Comparison of ENCODE assay signal across 9 cellular contexts in the genomic region with DNA sequence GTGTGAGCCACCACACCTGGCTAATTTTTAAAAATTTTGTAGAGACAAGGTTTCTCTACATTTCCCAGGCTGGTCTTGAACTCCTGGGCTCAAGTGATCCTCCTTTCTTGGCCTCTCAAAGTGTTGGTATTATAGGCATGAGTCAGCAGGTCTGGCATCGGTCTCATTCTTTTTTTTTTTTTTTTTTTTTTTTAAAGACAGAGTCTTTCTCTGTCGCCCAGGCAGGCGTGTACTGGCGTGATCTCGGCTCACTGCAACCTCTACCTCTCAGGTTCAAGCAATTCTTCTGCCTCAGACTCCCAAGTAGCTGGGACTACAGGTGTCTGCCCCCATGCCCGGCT. TPM values are rescaled to one million over a fixed set of nuclear protein-coding genes. Genes with fewer than 3 reads are reported as not detected.
DNase-seq lines count a peak whose midpoint lies in the region; ATAC-seq and TF ChIP-seq lines count a peak whose summit lies in the region.
"Not testable (repeated sequence)": the region's sequence is repeated elsewhere in the genome, so short reads cannot be mapped to it uniquely, and the experiment has no call there.
"Had no signal": no experiment of that assay in that cellular context is flagged by ENCODE, and none has a peak within 500 bp of the region (broad histone marks: within the 10 kb centered on the region; RNA-seq: fewer than 3 reads in every experiment).

No MANE protein-coding gene starts in this region.

- H3K4me3 ChIP-seq in ACC112 (ENCODE audit: low read depth, low read length) (peak overlapping the region; percentile 98; the same call in 1 of the 2 replicates), NB4 (ENCODE audit: low read depth, low read length) (peak overlapping the region; percentile 93)
- H3K4me3 ChIP-seq in DND-41 (ENCODE audit: low read depth in 1 of 2, low read length in 2 of 2); epithelial cell of esophagus (ENCODE audit: low read length): not testable (repeated sequence)

- H3K9me3 Mint-ChIP-seq in activated CD8-positive, alpha-beta T cell treated with anti-CD3 and anti-CD28 coated beads for 36 hours; activated naive CD8-positive, alpha-beta T cell treated with anti-CD3 and anti-CD28 coated beads, Interleukin-2, amount 10 ng/mL, durations not matched to agents 7 days and 5 days; naive thymus-derived CD8-positive, alpha-beta T cell; stimulated activated naive CD8-positive, alpha-beta T cell treated with anti-CD3 and anti-CD28 coated beads, Interleukin-15, Interleukin-2, amounts not matched to agents 100 ng/mL and 50 ng/mL, for 24 hours: not testable (repeated sequence)

- H3K36me3 Mint-ChIP-seq in activated CD8-positive, alpha-beta T cell treated with anti-CD3 and anti-CD28 coated beads for 36 hours (ENCODE audit: low read depth), result peaks cover 48% of the 10 kb centered on the region
- peaks cover 24% of the 10 kb centered on the region for H3K36me3 Mint-ChIP-seq in activated naive CD8-positive, alpha-beta T cell treated with anti-CD3 and anti-CD28 coated beads, Interleukin-2, amount 10 ng/mL, durations not matched to agents 7 days and 5 days
- H3K36me3 Mint-ChIP-seq in naive thymus-derived CD8-positive, alpha-beta T cell, result peaks cover 0 to 56% (median 5%) of the 10 kb centered on the region in 3 donors
- peaks cover 51% of the 10 kb centered on the region for H3K36me3 Mint-ChIP-seq in stimulated activated naive CD8-positive, alpha-beta T cell treated with anti-CD3 and anti-CD28 coated beads, Interleukin-15, Interleukin-2, amounts not matched to agents 100 ng/mL and 50 ng/mL, for 24 hours (ENCODE audit: low read depth)

- TF ChIP-seq CTCF in DND-41 (IDR thresholded peaks at IDR 0.05; ENCODE audit: borderline replicate concordance, extremely low read depth, low read length, poor library complexity, severe bottlenecking); NB4 (IDR thresholded peaks at IDR 0.05; ENCODE audit: low read depth, low read length); activated CD8-positive, alpha-beta T cell treated with anti-CD3 and anti-CD28 coated beads for 36 hours (IDR thresholded peaks at IDR 0.05); epithelial cell of esophagus (IDR thresholded peaks at IDR 0.05; ENCODE audit: insufficient read depth, low read depth, low read length, missing control alignments): not testable (repeated sequence)

- H3K27ac Mint-ChIP-seq in activated CD8-positive, alpha-beta T cell treated with anti-CD3 and anti-CD28 coated beads for 36 hours, result peak overlapping the region; percentile 90
- peak overlapping the region; percentile 21 for H3K27ac Mint-ChIP-seq in activated naive CD8-positive, alpha-beta T cell treated with anti-CD3 and anti-CD28 coated beads, Interleukin-2, amount 10 ng/mL, durations not matched to agents 7 days and 5 days
- H3K27ac Mint-ChIP-seq in naive thymus-derived CD8-positive, alpha-beta T cell, result peak overlapping the region in 7 of 10 donors; percentile 31 to 98 (median 81)
- H3K27ac Mint-ChIP-seq in stimulated activated naive CD8-positive, alpha-beta T cell treated with anti-CD3 and anti-CD28 coated beads, Interleukin-15, Interleukin-2, amounts not matched to agents 100 ng/mL and 50 ng/mL, for 24 hours, result peak overlapping the region; percentile 93

- H3K27me3 Mint-ChIP-seq in activated CD8-positive, alpha-beta T cell treated with anti-CD3 and anti-CD28 coated beads for 36 hours; activated naive CD8-positive, alpha-beta T cell treated with anti-CD3 and anti-CD28 coated beads, Interleukin-2, amount 10 ng/mL, durations not matched to agents 7 days and 5 days; naive thymus-derived CD8-positive, alpha-beta T cell; stimulated activated naive CD8-positive, alpha-beta T cell treated with anti-CD3 and anti-CD28 coated beads, Interleukin-15, Interleukin-2, amounts not matched to agents 100 ng/mL and 50 ng/mL, for 24 hours: not testable (repeated sequence)

- POLR2A ChIA-PET in activated CD8-positive, alpha-beta T cell treated with anti-CD3 and anti-CD28 coated beads for 36 hours (lab: Charles Lee), result interaction anchor here (1.1 kb wide), 1 partner anchor 13 kb away, joined by 4 read pairs; no protein-coding TSS in a partner anchor
- POLR2A ChIA-PET in activated naive CD8-positive, alpha-beta T cell treated with anti-CD3 and anti-CD28 coated beads, Interleukin-2, amount 10 ng/mL, durations not matched to agents 7 days and 5 days (lab: Charles Lee), result interaction anchor here (0.6 to 2.0 kb wide), 5 partner anchors 13 to 413 kb away, joined by 4 to 12 read pairs (median 4); partner anchors contain the start of gene SLA2
- POLR2A ChIA-PET in naive thymus-derived CD8-positive, alpha-beta T cell (lab: Charles Lee), result interaction anchor here (0.7 to 7.0 kb wide), 6 partner anchors 13 to 255 kb away, joined by 4 to 65 read pairs (median 6); partner anchors contain the start of gene SLA2

- not testable (repeated sequence) for H3K4me3 Mint-ChIP-seq in activated CD8-positive, alpha-beta T cell treated with anti-CD3 and anti-CD28 coated beads for 36 hours; activated naive CD8-positive, alpha-beta T cell treated with anti-CD3 and anti-CD28 coated beads, Interleukin-2, amount 10 ng/mL, durations not matched to agents 7 days and 5 days; stimulated activated naive CD8-positive, alpha-beta T cell treated with anti-CD3 and anti-CD28 coated beads, Interleukin-15, Interleukin-2, amounts not matched to agents 100 ng/mL and 50 ng/mL, for 24 hours
- peak overlapping the region in 2 of 10 donors; percentile 15 to 96 for H3K4me3 Mint-ChIP-seq in naive thymus-derived CD8-positive, alpha-beta T cell

- peaks cover 46% of the 10 kb centered on the region for H4K20me1 ChIP-seq in DND-41 (ENCODE audit: insufficient read depth, low read length)

- peaks cover 33% of the 10 kb centered on the region for H3K79me2 ChIP-seq in ACC112 (ENCODE audit: control insufficient read depth, insufficient read depth, low read length, unreplicated experiment)
- H3K79me2 ChIP-seq in DND-41 (ENCODE audit: insufficient read depth, low read length), result peaks cover 39% of the 10 kb centered on the region

- not testable (repeated sequence) for DNase-seq in DND-41; NB4 (ENCODE audit: low read depth); activated CD8-positive, alpha-beta T cell treated with anti-CD3 and anti-CD28 coated beads for 36 hours; activated naive CD8-positive, alpha-beta T cell treated with anti-CD3 and anti-CD28 coated beads, Interleukin-2, amount 10 ng/mL, durations not matched to agents 7 days and 5 days; naive thymus-derived CD8-positive, alpha-beta T cell
- DNase-seq in epithelial cell of esophagus (ENCODE audit: low read depth), result peak; percentile 37

- H3K27ac ChIP-seq in ACC112 (ENCODE audit: low read depth, low read length), result 0 out of 2 replicates have a peak overlapping the region, but pooled peaks have one; percentile 9
- H3K27ac ChIP-seq in DND-41 (ENCODE audit: low read length), result not testable (repeated sequence)

- intact Hi-C loops in activated CD8-positive, alpha-beta T cell treated with anti-CD3 and anti-CD28 coated beads for 36 hours (cut with micrococcal nuclease), result loop anchor here (5.0 to 10.0 kb wide), 2 partner anchors 36 to 54 kb away; partner anchors contain the start of gene TGIF2

- not testable (repeated sequence) for H3K9me3 ChIP-seq in DND-41 (ENCODE audit: insufficient read depth, low read length, severe bottlenecking)

- not testable (repeated sequence) for ATAC-seq in DND-41 (ENCODE audit: insufficient read depth, low read depth); activated CD8-positive, alpha-beta T cell treated with anti-CD3 and anti-CD28 coated beads for 36 hours; activated naive CD8-positive, alpha-beta T cell treated with anti-CD3 and anti-CD28 coated beads, Interleukin-2, amount 10 ng/mL, durations not matched to agents 7 days and 5 days (ENCODE audit: low read depth); naive thymus-derived CD8-positive, alpha-beta T cell

- not testable (repeated sequence) for H2AFZ ChIP-seq in ACC112 (ENCODE audit: low read length, unreplicated experiment); DND-41 (ENCODE audit: low read depth, low read length)

- H3K27me3 ChIP-seq in ACC112 (ENCODE audit: insufficient read depth, low read length); DND-41 (ENCODE audit: insufficient read depth, low read length, poor library complexity): not testable (repeated sequence)

- 0 out of 2 replicates have a peak overlapping the region, but pooled peaks have one; percentile 85 for H3K4me2 ChIP-seq in DND-41 (ENCODE audit: insufficient read depth, low read length)

- peaks cover 27% of the 10 kb centered on the region for H3K4me1 Mint-ChIP-seq in activated CD8-positive, alpha-beta T cell treated with anti-CD3 and anti-CD28 coated beads for 36 hours (ENCODE audit: low read depth)
- peaks cover 34% of the 10 kb centered on the region for H3K4me1 Mint-ChIP-seq in activated naive CD8-positive, alpha-beta T cell treated with anti-CD3 and anti-CD28 coated beads, Interleukin-2, amount 10 ng/mL, durations not matched to agents 7 days and 5 days
- H3K4me1 Mint-ChIP-seq in naive thymus-derived CD8-positive, alpha-beta T cell, result peaks cover 20 to 50% (median 36%) of the 10 kb centered on the region in 4 donors
- peaks cover 45% of the 10 kb centered on the region for H3K4me1 Mint-ChIP-seq in stimulated activated naive CD8-positive, alpha-beta T cell treated with anti-CD3 and anti-CD28 coated beads, Interleukin-15, Interleukin-2, amounts not matched to agents 100 ng/mL and 50 ng/mL, for 24 hours (ENCODE audit: low read depth)

- not testable (repeated sequence) for H3K9ac ChIP-seq in DND-41 (ENCODE audit: low read depth, low read length)

- H3K36me3 ChIP-seq in ACC112 (ENCODE audit: insufficient read depth, low read length) (peaks cover 35% of the 10 kb centered on the region), DND-41 (ENCODE audit: insufficient read depth, low read length) (peaks cover 60% of the 10 kb centered on the region)

- CTCF ChIA-PET in activated CD8-positive, alpha-beta T cell treated with anti-CD3 and anti-CD28 coated beads for 36 hours (lab: Charles Lee), result interaction anchor here (1.4 kb wide), 1 partner anchor 146 kb away, joined by 4 read pairs; no protein-coding TSS in a partner anchor

- TF ChIP-seq POLR2A in NB4 (IDR thresholded peaks at IDR 0.05; ENCODE audit: extremely low read depth, insufficient read length), result not testable (repeated sequence)

- H3K4me1 ChIP-seq in ACC112 (ENCODE audit: control insufficient read depth, insufficient read depth, low read length, unreplicated experiment) (peaks cover 15% of the 10 kb centered on the region), DND-41 (ENCODE audit: insufficient read depth, low read length) (peaks cover 30% of the 10 kb centered on the region)

RNA-seq across cellular contexts. Expression of gene RAB5IF, which starts 2.8 kb away (rescaled TPM):
- 10 to 100 TPM; 74.5 to 77.1 TPM for total RNA-seq in activated CD8-positive, alpha-beta T cell treated with anti-CD3 and anti-CD28 coated beads for 36 hours
- total RNA-seq in activated naive CD8-positive, alpha-beta T cell treated with anti-CD3 and anti-CD28 coated beads, Interleukin-2, amount 10 ng/mL, durations not matched to agents 7 days and 5 days, result 10 to 100 TPM; 73.1 to 76.1 TPM
- 10 to 100 TPM; 58.1 to 59.7 TPM for total RNA-seq in naive thymus-derived CD8-positive, alpha-beta T cell
- polyA plus RNA-seq in naive thymus-derived CD8-positive, alpha-beta T cell, result 100 to 1,000 TPM; 113 to 141 (median 138) TPM

RNA-seq across cellular contexts. Expression of gene TGIF2, which starts 35.0 kb away (rescaled TPM):
- 10 to 100 TPM; 55.3 to 56.8 TPM for total RNA-seq in activated CD8-positive, alpha-beta T cell treated with anti-CD3 and anti-CD28 coated beads for 36 hours
- total RNA-seq in activated naive CD8-positive, alpha-beta T cell treated with anti-CD3 and anti-CD28 coated beads, Interleukin-2, amount 10 ng/mL, durations not matched to agents 7 days and 5 days, result 10 to 100 TPM; 32.2 to 33.1 TPM
- total RNA-seq in naive thymus-derived CD8-positive, alpha-beta T cell, result 10 to 100 TPM; 37.8 to 38.4 TPM
- 10 to 100 TPM; 25.7 to 36.8 (median 30.8) TPM for polyA plus RNA-seq in naive thymus-derived CD8-positive, alpha-beta T cell

RNA-seq across cellular contexts. Expression of gene SLA2, which starts 37.6 kb away (rescaled TPM):
- 10 to 100 TPM; 51.5 to 53.5 TPM for total RNA-seq in activated CD8-positive, alpha-beta T cell treated with anti-CD3 and anti-CD28 coated beads for 36 hours
- total RNA-seq in activated naive CD8-positive, alpha-beta T cell treated with anti-CD3 and anti-CD28 coated beads, Interleukin-2, amount 10 ng/mL, durations not matched to agents 7 days and 5 days, result 100 to 1,000 TPM; 103 TPM
- 10 to 100 TPM; 34.3 to 34.4 TPM for total RNA-seq in naive thymus-derived CD8-positive, alpha-beta T cell
- 10 to 100 TPM; 18.9 to 22.2 (median 19.1) TPM for polyA plus RNA-seq in naive thymus-derived CD8-positive, alpha-beta T cell
- total RNA-seq: H4 had no signal

Comparison
In these comparisons a context has a peak if more than half of its experiments do, and no peak if none do; other contexts are left out.
1. H3K27ac Mint-ChIP-seq: peak in every context shown above with its lines; median percentile 93 in stimulated activated naive CD8-positive, alpha-beta T cell treated with anti-CD3 and anti-CD28 coated beads, Interleukin-15, Interleukin-2, amounts not matched to agents 100 ng/mL and 50 ng/mL, for 24 hours; 90 in activated CD8-positive, alpha-beta T cell treated with anti-CD3 and anti-CD28 coated beads for 36 hours; 81 in naive thymus-derived CD8-positive, alpha-beta T cell; 21 in activated naive CD8-positive, alpha-beta T cell treated with anti-CD3 and anti-CD28 coated beads, Interleukin-2, amount 10 ng/mL, durations not matched to agents 7 days and 5 days.